20 cellular contexts compared by ENCODE assay signal in the genomic region with DNA sequence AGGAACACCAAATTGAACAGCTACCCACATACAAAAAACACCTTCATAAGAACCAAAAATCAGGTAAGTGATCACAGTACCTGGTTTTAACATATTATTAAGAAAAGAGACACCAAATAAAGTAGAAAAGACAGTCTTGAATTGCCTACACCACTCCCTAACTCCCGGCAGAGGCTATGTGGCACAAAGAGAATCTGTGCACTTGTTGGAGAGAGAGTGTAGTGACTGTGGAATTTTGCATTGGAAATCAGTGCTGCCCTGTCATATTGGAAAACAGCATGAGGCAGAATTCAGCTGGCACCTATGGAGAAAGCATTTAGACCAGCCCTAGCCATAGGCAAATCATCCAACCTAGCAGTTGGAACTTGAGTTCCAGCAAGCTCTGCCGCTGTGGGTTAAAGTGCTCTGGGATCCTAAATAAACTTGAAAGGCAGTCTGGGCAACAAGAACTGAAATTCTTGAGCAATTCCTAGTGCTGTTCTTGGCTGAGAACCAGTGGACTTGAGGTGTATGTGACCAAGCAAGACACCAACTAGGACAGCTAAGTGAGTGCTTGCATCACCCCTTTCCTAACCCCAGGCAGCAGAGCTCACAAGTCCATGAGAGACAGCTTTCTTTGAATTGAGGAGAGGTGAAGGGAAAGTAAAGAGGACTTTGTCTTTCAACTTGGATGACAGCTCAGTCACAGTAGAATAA.
DNase-seq lines count a peak whose midpoint lies in the region; ATAC-seq and TF ChIP-seq lines count a peak whose summit lies in the region.
"Had no signal": no experiment of that assay in that cellular context is flagged by ENCODE, and none has a peak within 500 bp of the region (broad histone marks: within the 10 kb centered on the region; RNA-seq: fewer than 3 reads in every experiment).

No MANE protein-coding gene starts in this region.

- no peaks in the 10 kb centered on the region for H3K27me3 ChIP-seq in body of pancreas
- H3K27me3 ChIP-seq in esophagus squamous epithelium, result no peaks in the 10 kb centered on the region
- H3K27me3 ChIP-seq: colonic mucosa, right lobe of liver had no signal

- H3K4me1 ChIP-seq in body of pancreas, result no peaks in the 10 kb centered on the region
- no peaks in the 10 kb centered on the region for H3K4me1 ChIP-seq in esophagus squamous epithelium
- H3K4me1 ChIP-seq: colonic mucosa, HAP-1, right lobe of liver had no signal

- peak; percentile 54 for DNase-seq in AG10803 (ENCODE audit: low read depth)
- peak; percentile 75 for DNase-seq in M059J (ENCODE audit: low read depth)
- DNase-seq in choroid plexus epithelial cell (ENCODE audit: low read depth), result peak; percentile 52
- peak; percentile 11 for DNase-seq in myocyte (ENCODE audit: low read depth)
- DNase-seq in RPMI8226, result no peak
- DNase-seq in body of pancreas, result no peak
- no peak for DNase-seq in esophagus squamous epithelium (lab: John Stamatoyannopoulos, UW)
- DNase-seq: activated effector memory CD4-positive, alpha-beta T cell treated with anti-CD3 and anti-CD28 coated beads, Interleukin-2, amount 50 U/mL, for 16 hours; amniotic stem cell; colonic mucosa; KBM-7; NCI-H1105; NCI-H524; right lobe of liver; stimulated activated CD4-positive, alpha-beta T cell treated with anti-CD3 and anti-CD28 coated beads, Interleukin-1b, Interleukin-23, amount 100 ng/mL, for 48 hours had no signal

- H3K36me3 ChIP-seq in body of pancreas (replicated peaks in 1 of 2; ENCODE audit: insufficient read depth in 1 of 2, low read depth in 2 of 2) (no peaks in the 10 kb centered on the region), esophagus squamous epithelium (no peaks in the 10 kb centered on the region)
- H3K36me3 ChIP-seq: colonic mucosa, HAP-1, right lobe of liver had no signal

- 77 to 86% methylated on average over 2 of the region's 2 CpGs for WGBS in body of pancreas, 2 donors
- WGBS in esophagus squamous epithelium, 2 donors, result 81 to 89% methylated on average over 1 to 2 of the region's 2 CpGs

- no peak for TF ChIP-seq CTCF in AG10803 (conservative IDR thresholded peaks at IDR 0.05; ENCODE audit: low read length)
- no peak for TF ChIP-seq CTCF in choroid plexus epithelial cell (conservative IDR thresholded peaks at IDR 0.05; ENCODE audit: low read depth, low read length)
- no peak for TF ChIP-seq CTCF in body of pancreas (IDR thresholded peaks at IDR 0.05)
- no peak for TF ChIP-seq CTCF in esophagus squamous epithelium (IDR thresholded peaks at IDR 0.05)

- TF ChIP-seq POLR2A in body of pancreas (IDR thresholded peaks at IDR 0.05), result no peak
- TF ChIP-seq POLR2A in esophagus squamous epithelium (IDR thresholded peaks at IDR 0.05), result no peak

- H3K27ac ChIP-seq in body of pancreas (no peak overlapping the region), esophagus squamous epithelium (no peak overlapping the region)
- H3K27ac ChIP-seq: colonic mucosa, right lobe of liver, SK-N-MC had no signal

- H3K4me3 ChIP-seq in AG10803 (ENCODE audit: low read length), result no peak overlapping the region
- H3K4me3 ChIP-seq in choroid plexus epithelial cell (ENCODE audit: low read depth, low read length), result no peak overlapping the region
- no peak overlapping the region for H3K4me3 ChIP-seq in body of pancreas
- H3K4me3 ChIP-seq in esophagus squamous epithelium, result no peak overlapping the region
- H3K4me3 ChIP-seq: colonic mucosa, HAP-1, right lobe of liver, SK-N-MC had no signal

- ATAC-seq in body of pancreas (no peak), HG03097 (IDR thresholded peaks at IDR 0.05; ENCODE audit: low FRiP score, unreplicated experiment) (no peak)
- ATAC-seq: activated CD4-positive, CD25-positive, alpha-beta regulatory T cell treated with anti-CD3 and anti-CD28 coated beads, Interleukin-2, amount 50 U/mL, for 24 hours; left lobe of liver; right lobe of liver had no signal

- H3K9me3 ChIP-seq in body of pancreas (no peaks in the 10 kb centered on the region), esophagus squamous epithelium (peaks cover 0 to 10% (median 0%) of the 10 kb centered on the region in 3 donors)
- H3K9me3 ChIP-seq: colonic mucosa, HAP-1, right lobe of liver had no signal

- intact Hi-C loops in body of pancreas (cut with DNase I) (no loop called here), esophagus squamous epithelium (cut with DNase I) (no loop called here)

Comparison
In these comparisons a context has a peak if more than half of its experiments do, and no peak if none do; other contexts are left out.
1. DNase-seq: peak in AG10803 (single experiment), M059J (single experiment), choroid plexus epithelial cell (single experiment) and myocyte (single experiment); none in RPMI8226 (single experiment), body of pancreas (0 of 4) and esophagus squamous epithelium (single experiment).